ENCODE assay signal across 7 cellular contexts in the genomic region with DNA sequence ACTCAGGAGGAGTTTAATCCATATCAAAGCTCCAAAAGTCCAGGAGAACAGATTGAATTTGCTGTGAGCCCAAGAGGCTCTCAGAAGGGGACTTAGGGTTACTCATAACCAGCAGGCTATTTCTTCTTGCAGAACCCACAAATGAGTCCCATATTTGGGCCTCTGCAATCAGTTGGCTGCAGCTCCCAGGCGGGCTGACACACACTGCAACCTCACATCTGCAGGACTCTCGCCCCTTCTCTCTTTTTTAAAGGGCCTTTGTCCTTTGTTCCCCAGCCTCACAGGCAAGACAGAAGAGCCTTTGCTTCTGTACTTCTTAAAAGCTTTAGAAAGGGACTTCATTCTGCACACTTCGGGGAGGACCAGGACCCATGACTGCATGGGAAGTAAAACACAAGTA. TPM values are rescaled to one million over a fixed set of nuclear protein-coding genes. Genes with fewer than 3 reads are reported as not detected.
DNase-seq lines count a peak whose midpoint lies in the region; ATAC-seq and TF ChIP-seq lines count a peak whose summit lies in the region.

No MANE protein-coding gene starts in this region.

- no peaks in the 10 kb centered on the region for H3K27me3 ChIP-seq in right cardiac atrium (ENCODE audit: control insufficient read depth, insufficient read depth)
- H3K27me3 ChIP-seq in thyroid gland, result no peaks in the 10 kb centered on the region

- H3K4me3 ChIP-seq in right cardiac atrium (ENCODE audit: low read length) (no peak overlapping the region), thyroid gland (replicated peaks in 1 of 3) (no peak overlapping the region)

- ATAC-seq in GM21367 (IDR thresholded peaks at IDR 0.05; ENCODE audit: unreplicated experiment) (peak; percentile 66), right cardiac atrium (peak; percentile 57 to 76), HG03354 (IDR thresholded peaks at IDR 0.05; ENCODE audit: poor library complexity, severe bottlenecking, unreplicated experiment) (no peak)

- DNase-seq in SK-MEL-5 (ENCODE audit: low read depth, low spot score), result peak; percentile 97
- peak; percentile 62 to 81 (median 74) for DNase-seq in right cardiac atrium
- no peak for DNase-seq in thyroid gland
- DNase-seq in germinal center (ENCODE audit: low spot score), result no peak
- DNase-seq in NCI-H524 (lab: John Stamatoyannopoulos, UW), result no peak

- 40% methylated on average over 3 of the region's 3 CpGs for WGBS in right cardiac atrium
- 60 to 67% methylated on average over 3 of the region's 3 CpGs for WGBS in thyroid gland, 2 donors

- H3K36me3 ChIP-seq in thyroid gland, result no peaks in the 10 kb centered on the region

- H3K4me1 ChIP-seq in right cardiac atrium (ENCODE audit: control insufficient read depth, insufficient read depth, low read length), result peaks cover 17% of the 10 kb centered on the region
- H3K4me1 ChIP-seq in thyroid gland, result peaks cover 65 to 69% of the 10 kb centered on the region in 2 donors

- in situ Hi-C loops in SK-MEL-5 (cut with HindIII; ENCODE audit: low pct_unique_long_range_greater_than_20kb, low sequenced_read_pairs), result no loop called here

- TF ChIP-seq POLR2A in thyroid gland (IDR thresholded peaks at IDR 0.05), result no peak

- peak overlapping the region; percentile 39 for H3K27ac ChIP-seq in right cardiac atrium (ENCODE audit: low read length)
- peak overlapping the region; percentile 49 to 75 (median 52) for H3K27ac ChIP-seq in thyroid gland

- H3K9me3 ChIP-seq in right cardiac atrium (ENCODE audit: control insufficient read depth, low read length), result no peaks in the 10 kb centered on the region
- H3K9me3 ChIP-seq in thyroid gland, result no peaks in the 10 kb centered on the region

- TF ChIP-seq CTCF in thyroid gland (IDR thresholded peaks at IDR 0.05), result no peak

- intact Hi-C loops in right cardiac atrium (cut with DNase I), result no loop called here
- intact Hi-C loops in thyroid gland (cut with DNase I), result no loop called here

RNA-seq across cellular contexts. Expression of a gene that starts 26.7 kb away (rescaled TPM):
- total RNA-seq in SK-MEL-5 (2014; rRNA removed; shearing (Covaris generic)), result 12.0 and 14.8 TPM in 2 replicates
- polyA plus RNA-seq in SK-MEL-5 (2015; cell fraction: cytosol; rRNA removed), result 32.0 and 38.6 TPM in 2 replicates
- 5.7 and 7.8 TPM in 2 replicates for polyA plus RNA-seq in SK-MEL-5 (2015; cell fraction: nucleus; rRNA removed)
- total RNA-seq in right cardiac atrium, result 10 to 100 TPM; 37.0 to 75.1 (median 39.8) TPM
- polyA plus RNA-seq in right cardiac atrium, result 10.7 TPM
- 100 to 1,000 TPM in 2 of 4 donors, 10 to 100 TPM in 2; 86.1 to 143 (median 103) TPM for total RNA-seq in thyroid gland

Comparison
In these comparisons a context has a peak if more than half of its experiments do, and no peak if none do; other contexts are left out.
1. DNase-seq: peak in SK-MEL-5 (single experiment) and right cardiac atrium (3 of 3); none in thyroid gland (0 of 2), germinal center (single experiment) and NCI-H524 (0 of 2).